16 cellular contexts compared by ENCODE assay signal in genomic region chr1:8813016-8813763, GRCh38. TPM values are rescaled to one million over a fixed set of nuclear protein-coding genes. Genes with fewer than 3 reads are reported as not detected.
DNase-seq lines count a peak whose midpoint lies in the region; ATAC-seq and TF ChIP-seq lines count a peak whose summit lies in the region.
"Had no signal": no experiment of that assay in that cellular context is flagged by ENCODE, and none has a peak within 500 bp of the region (broad histone marks: within the 10 kb centered on the region; RNA-seq: fewer than 3 reads in every experiment).

No MANE protein-coding gene starts in this region.

- H3K79me2 ChIP-seq in Loucy (ENCODE audit: insufficient read depth, low read length) (peaks cover 89% of the 10 kb centered on the region), osteoblast (ENCODE audit: insufficient read depth, low read length) (peaks cover 39% of the 10 kb centered on the region)

- peaks cover 9% of the 10 kb centered on the region; the same call in 1 of the 2 replicates for H3K4me1 ChIP-seq in Caco-2
- H3K4me1 ChIP-seq in Loucy (ENCODE audit: insufficient read depth, low read length, poor library complexity, severe bottlenecking), result peaks cover 48% of the 10 kb centered on the region
- H3K4me1 ChIP-seq in endodermal cell (ENCODE audit: control insufficient read depth, insufficient read depth, low read length), result no peaks in the 10 kb centered on the region
- peaks cover 40% of the 10 kb centered on the region for H3K4me1 ChIP-seq in osteoblast (ENCODE audit: insufficient read depth, low read length)

- WGBS in endodermal cell (ENCODE audit: insufficient coverage in 1 of 2, insufficient read length in 1 of 2), 2 experiments, result 83 to 93% methylated on average over 4 to 5 of the region's 6 CpGs

- H3K27ac Mint-ChIP-seq in Caco-2 (ENCODE audit: unreplicated experiment) (peak overlapping the region; percentile 48), endodermal cell (peak overlapping the region; percentile 14)

- H3K27me3 Mint-ChIP-seq in Caco-2 (ENCODE audit: insufficient read depth, unreplicated experiment) (no peaks in the 10 kb centered on the region), endodermal cell (ENCODE audit: insufficient read depth) (no peaks in the 10 kb centered on the region)

- no TSS peak for BruUV-seq in Caco-2 (replicated peaks; lab: Mats Ljungman, UMichigan)

- no peaks in the 10 kb centered on the region for H3K9me3 Mint-ChIP-seq in Caco-2 (ENCODE audit: unreplicated experiment)
- no peaks in the 10 kb centered on the region for H3K9me3 Mint-ChIP-seq in endodermal cell

- no peak for DNase-seq in Caco-2
- DNase-seq in endodermal cell, result no peak
- peak; percentile 62 for DNase-seq in osteoblast (ENCODE audit: insufficient read length, low spot score, missing footprints)
- no peak for DNase-seq in stimulated activated naive CD8-positive, alpha-beta T cell treated with anti-CD3 and anti-CD28 coated beads, Interleukin-15, Interleukin-2, amounts not matched to agents 100 U/mL and 50 U/mL, for 24 hours
- DNase-seq in SIG-M5 treated with dmso at 0.1 percent for 504 hours (lab: John Stamatoyannopoulos, UW; ENCODE audit: unreplicated experiment), result no peak
- DNase-seq in DMS153 treated with DMSO at 0.1 percent for 48 hours (lab: John Stamatoyannopoulos, UW; ENCODE audit: unreplicated experiment), result no peak
- DNase-seq: effector memory CD4-positive, alpha-beta T cell; EL; heart left ventricle; left ventricle myocardium superior; NCI-H1930; SK-N-SH; stimulated activated CD4-positive, alpha-beta T cell treated with anti-CD3 and anti-CD28 coated beads, Interleukin-1b, Interleukin-23, amount 100 ng/mL, for 48 hours had no signal

- H4K20me1 ChIP-seq in Loucy (ENCODE audit: insufficient read depth, low read length, poor library complexity, severe bottlenecking) (peaks cover 58% of the 10 kb centered on the region), osteoblast (ENCODE audit: insufficient read depth, low read length) (peaks cover 10% of the 10 kb centered on the region)

- H2AFZ ChIP-seq in Loucy (ENCODE audit: low read length) (no peak overlapping the region), osteoblast (ENCODE audit: low read length) (no peak overlapping the region)

- no peaks in the 10 kb centered on the region for H3K27me3 ChIP-seq in Caco-2 (replicated peaks; ENCODE audit: control insufficient read depth, insufficient read depth, low read length)
- H3K27me3 ChIP-seq in Loucy (ENCODE audit: insufficient read depth, low read length, poor library complexity, severe bottlenecking), result peaks cover 3% of the 10 kb centered on the region
- H3K27me3 ChIP-seq in endodermal cell (ENCODE audit: control insufficient read depth, insufficient read depth, low read length, poor library complexity, severe bottlenecking), result no peaks in the 10 kb centered on the region
- no peaks in the 10 kb centered on the region for H3K27me3 ChIP-seq in osteoblast (ENCODE audit: insufficient read depth, low read length)
- H3K27me3 ChIP-seq: heart left ventricle had no signal

- intact Hi-C loops in Caco-2 (cut with micrococcal nuclease; ENCODE audit: unreplicated experiment), result no loop called here

- H3F3A ChIP-seq in Loucy (ENCODE audit: low read depth), result peaks cover 4% of the 10 kb centered on the region; the same call in 1 of the 2 replicates

- H3K4me3 ChIP-seq in Caco-2 (ENCODE audit: low read depth, low read length), result no peak overlapping the region
- peak overlapping the region; percentile 99 for H3K4me3 ChIP-seq in Loucy (ENCODE audit: low read length, poor library complexity, severe bottlenecking)
- peak overlapping the region; percentile 90 for H3K4me3 ChIP-seq in endodermal cell (ENCODE audit: low read length)
- H3K4me3 ChIP-seq in osteoblast (ENCODE audit: insufficient read depth, low read length), result no peak overlapping the region
- H3K4me3 ChIP-seq: heart left ventricle, K562 had no signal

- H3K9me2 ChIP-seq in Loucy (replicated peaks; ENCODE audit: low read depth, low read length), result no peaks in the 10 kb centered on the region
- H3K9me2 ChIP-seq: SK-N-SH had no signal

- POLR2A ChIA-PET in Caco-2 (lab: Charles Lee), result no interaction called here

- no peak for ATAC-seq in GM19395 (IDR thresholded peaks at IDR 0.05; ENCODE audit: unreplicated experiment)
- ATAC-seq in stimulated activated naive CD8-positive, alpha-beta T cell treated with anti-CD3 and anti-CD28 coated beads, Interleukin-15, Interleukin-2, amounts not matched to agents 100 U/mL and 50 U/mL, for 24 hours, result no peak
- ATAC-seq: K562, left ventricle myocardium superior had no signal

- H3K4me1 Mint-ChIP-seq in Caco-2 (ENCODE audit: low read depth, unreplicated experiment) (peaks cover 31% of the 10 kb centered on the region), endodermal cell (peaks cover 44% of the 10 kb centered on the region)

- H3K36me3 ChIP-seq in Caco-2 (ENCODE audit: control insufficient read depth, insufficient read depth, low read length) (no peaks in the 10 kb centered on the region), Loucy (ENCODE audit: insufficient read depth, low read length) (no peaks in the 10 kb centered on the region), endodermal cell (ENCODE audit: control insufficient read depth, insufficient read depth, low read length) (no peaks in the 10 kb centered on the region), osteoblast (ENCODE audit: insufficient read depth, low read length) (no peaks in the 10 kb centered on the region)
- H3K36me3 ChIP-seq: heart left ventricle had no signal

- H3K4me3 Mint-ChIP-seq in Caco-2 (ENCODE audit: unreplicated experiment), result no peak overlapping the region
- no peak overlapping the region for H3K4me3 Mint-ChIP-seq in endodermal cell

- H3K27ac ChIP-seq in endodermal cell (ENCODE audit: low read depth, low read length) (no peak overlapping the region), osteoblast (ENCODE audit: low read depth, low read length) (no peak overlapping the region)

- H3K4me2 ChIP-seq in Loucy (ENCODE audit: low read depth, low read length, poor library complexity, severe bottlenecking) (peak overlapping the region; percentile 86), osteoblast (ENCODE audit: insufficient read depth, low read length) (peak overlapping the region; percentile 46)
- H3K4me2 ChIP-seq: SK-N-SH had no signal

- CTCF ChIA-PET in Caco-2 (lab: Charles Lee), result no interaction called here

- TF ChIP-seq CTCF in Caco-2 (IDR thresholded peaks at IDR 0.05; ENCODE audit: insufficient read depth in 1 of 2, low read depth in 1 of 2, low read length in 1 of 2, severe bottlenecking in 1 of 2, unreplicated experiment in 1 of 2) (no peak), Loucy (conservative IDR thresholded peaks at IDR 0.05; ENCODE audit: low read length) (no peak), endodermal cell (conservative IDR thresholded peaks at IDR 0.05) (no peak), osteoblast (IDR thresholded peaks at IDR 0.05; ENCODE audit: extremely low read depth, low read depth, low read length) (no peak)

- no peaks in the 10 kb centered on the region for H3K9me3 ChIP-seq in Caco-2
- no peaks in the 10 kb centered on the region for H3K9me3 ChIP-seq in Loucy (ENCODE audit: insufficient read depth, low read depth, low read length)
- H3K9me3 ChIP-seq in endodermal cell (ENCODE audit: control insufficient read depth, low read length), result no peaks in the 10 kb centered on the region
- H3K9me3 ChIP-seq in osteoblast (ENCODE audit: low read depth, low read length), result no peaks in the 10 kb centered on the region
- H3K9me3 ChIP-seq: heart left ventricle, SK-N-SH had no signal

- H3K9ac ChIP-seq in Loucy (ENCODE audit: low read depth, low read length, poor library complexity, severe bottlenecking) (no peak overlapping the region), endodermal cell (ENCODE audit: extremely low read depth, low read length, poor library complexity, severe bottlenecking) (no peak overlapping the region)
- H3K9ac ChIP-seq: SK-N-SH had no signal

- H3K36me3 Mint-ChIP-seq in Caco-2 (ENCODE audit: insufficient read depth, unreplicated experiment) (peaks cover 16% of the 10 kb centered on the region), endodermal cell (ENCODE audit: low read depth) (no peaks in the 10 kb centered on the region)

RNA-seq across cellular contexts. Expression of gene RERE, which starts 4.2 kb away (rescaled TPM):
- 85.2 and 91.1 TPM in 2 replicates for total RNA-seq in Caco-2 (2022)
- total RNA-seq in endodermal cell, result 100 to 1,000 TPM; 159 to 179 TPM
- polyA plus RNA-seq in endodermal cell (2013, experiment 1 of 2), result 120 TPM
- 97.7 TPM for polyA plus RNA-seq in endodermal cell (2013, experiment 2 of 2)
- total RNA-seq in osteoblast, result 53.0 and 55.0 TPM in 2 replicates

Comparison
In these comparisons a context has a peak if more than half of its experiments do, and no peak if none do; other contexts are left out.
1. H3K4me3 ChIP-seq: peak in Loucy (single experiment) and endodermal cell (single experiment); none in Caco-2 (single experiment) and osteoblast (single experiment).